In genomic region chr1:209650454-209650853, GRCh38 we compare ENCODE assay signal across 10 cellular contexts. TPM values are rescaled to one million over a fixed set of nuclear protein-coding genes. Genes with fewer than 3 reads are reported as not detected.
DNase-seq lines count a peak whose midpoint lies in the region; ATAC-seq and TF ChIP-seq lines count a peak whose summit lies in the region.
"Had no signal": no experiment of that assay in that cellular context is flagged by ENCODE, and none has a peak within 500 bp of the region (broad histone marks: within the 10 kb centered on the region; RNA-seq: fewer than 3 reads in every experiment).

No MANE protein-coding gene starts in this region.

- no peaks in the 10 kb centered on the region for H3K36me3 Mint-ChIP-seq in activated CD4-positive, alpha-beta T cell treated with anti-CD3 and anti-CD28 coated beads for 36 hours (ENCODE audit: low read depth)

- no peaks in the 10 kb centered on the region for H3K27me3 Mint-ChIP-seq in activated CD4-positive, alpha-beta T cell treated with anti-CD3 and anti-CD28 coated beads for 36 hours

- POLR2A ChIA-PET in activated CD4-positive, alpha-beta T cell treated with anti-CD3 and anti-CD28 coated beads for 36 hours (lab: Charles Lee) = no interaction called here

- peaks cover 52% of the 10 kb centered on the region for H3K4me1 Mint-ChIP-seq in activated CD4-positive, alpha-beta T cell treated with anti-CD3 and anti-CD28 coated beads for 36 hours

- no peak for TF ChIP-seq EP300 in upper lobe of left lung (IDR thresholded peaks at IDR 0.05)

- no peak overlapping the region for H3K4me3 Mint-ChIP-seq in activated CD4-positive, alpha-beta T cell treated with anti-CD3 and anti-CD28 coated beads for 36 hours

- DNase-seq in activated CD4-positive, alpha-beta T cell treated with anti-CD3 and anti-CD28 coated beads for 36 hours = no peak
- no peak for DNase-seq in activated CD4-positive, alpha-beta T cell treated with anti-CD3 and anti-CD28 coated beads for 1 hour
- DNase-seq in SIG-M5 treated with dmso at 0.1 percent for 504 hours (lab: John Stamatoyannopoulos, UW; ENCODE audit: unreplicated experiment) (peak; percentile 53), epithelial cell of prostate (ENCODE audit: low read depth, low spot score) (no peak), upper lobe of left lung (peak in 1 of 2 donors; percentile 60)
- no peak for DNase-seq in effector memory CD4-positive, alpha-beta T cell
- no peak for DNase-seq in activated T-cell treated with anti-CD3 and anti-CD28 coated beads, Interleukin-2, amount 50 U/mL, for 1 hour
- DNase-seq: NCI-H2081 treated with DMSO at 0.1 percent for 48 hours had no signal

- ATAC-seq in activated CD4-positive, alpha-beta T cell treated with anti-CD3 and anti-CD28 coated beads for 36 hours = no peak
- ATAC-seq in upper lobe of left lung (ENCODE audit: low FRiP score in 2 of 2) (peak in 1 of 2 donors; percentile 51), HG02981 (IDR thresholded peaks at IDR 0.05; ENCODE audit: unreplicated experiment) (no peak)

- no peaks in the 10 kb centered on the region for H3K36me3 ChIP-seq in upper lobe of left lung
- H3K36me3 ChIP-seq in effector memory CD4-positive, alpha-beta T cell (ENCODE audit: control insufficient read depth, insufficient read depth, low read length) = no peaks in the 10 kb centered on the region

- H3K27ac ChIP-seq in epithelial cell of prostate (peak overlapping the region; percentile 100), upper lobe of left lung (peak overlapping the region; percentile 54 to 80 (median 74))
- no peak overlapping the region for H3K27ac ChIP-seq in effector memory CD4-positive, alpha-beta T cell (ENCODE audit: insufficient read depth, low read length, poor library complexity, severe bottlenecking)

- H3K4me1 ChIP-seq in upper lobe of left lung = peaks cover 51 to 77% (median 66%) of the 10 kb centered on the region in 4 donors
- H3K4me1 ChIP-seq in effector memory CD4-positive, alpha-beta T cell (ENCODE audit: control insufficient read depth, insufficient read depth, low read length, poor library complexity, severe bottlenecking) = peaks cover 11% of the 10 kb centered on the region

- H3K27me3 ChIP-seq in upper lobe of left lung = no peaks in the 10 kb centered on the region
- no peaks in the 10 kb centered on the region for H3K27me3 ChIP-seq in effector memory CD4-positive, alpha-beta T cell (replicated peaks; ENCODE audit: control insufficient read depth, insufficient read depth, low read length, poor library complexity, severe bottlenecking)

- WGBS in upper lobe of left lung, 2 donors = 33 to 41% methylated on average over 1 of the region's 1 CpG

- intact Hi-C loops in activated CD4-positive, alpha-beta T cell treated with anti-CD3 and anti-CD28 coated beads for 36 hours (cut with DNase I, micrococcal nuclease) = loop anchor here in 1 of 2 experiments (5.0 kb wide), 1 partner anchor 102 kb away; no protein-coding TSS in a partner anchor

- no peak for TF ChIP-seq POLR2A in upper lobe of left lung (IDR thresholded peaks at IDR 0.05)

- no peaks in the 10 kb centered on the region for H3K9me3 ChIP-seq in upper lobe of left lung
- no peaks in the 10 kb centered on the region for H3K9me3 ChIP-seq in effector memory CD4-positive, alpha-beta T cell (ENCODE audit: control insufficient read depth, low read length)

- peak overlapping the region in 1 of 4 donors; percentile 39 for H3K4me3 ChIP-seq in upper lobe of left lung
- H3K4me3 ChIP-seq in effector memory CD4-positive, alpha-beta T cell (ENCODE audit: insufficient read depth, low read depth, low read length, poor library complexity, severe bottlenecking) = no peak overlapping the region

- H3K9me3 Mint-ChIP-seq in activated CD4-positive, alpha-beta T cell treated with anti-CD3 and anti-CD28 coated beads for 36 hours (ENCODE audit: low read depth) = no peaks in the 10 kb centered on the region

- peak overlapping the region; percentile 16 for H3K27ac Mint-ChIP-seq in activated CD4-positive, alpha-beta T cell treated with anti-CD3 and anti-CD28 coated beads for 36 hours

- TF ChIP-seq CTCF in upper lobe of left lung (IDR thresholded peaks at IDR 0.05) = no peak

- CTCF ChIA-PET in activated CD4-positive, alpha-beta T cell treated with anti-CD3 and anti-CD28 coated beads for 36 hours (lab: Charles Lee) = interaction anchor here (0.7 to 2.3 kb wide), 7 partner anchors 14 to 95 kb away, joined by 3 to 6 read pairs (median 5); no protein-coding TSS in a partner anchor

RNA-seq across cellular contexts. Expression of gene LAMB3, which starts 1.8 kb away (rescaled TPM):
- total RNA-seq in activated CD4-positive, alpha-beta T cell treated with anti-CD3 and anti-CD28 coated beads for 36 hours = 1 to 10 TPM; 3.1 to 4.2 TPM
- 100 to 1,000 TPM in 2 of 6 donors, 10 to 100 TPM in 4; 26.2 to 146 (median 79.6) TPM for total RNA-seq in upper lobe of left lung

RNA-seq across cellular contexts. Expression of gene G0S2, which starts 24.8 kb away (rescaled TPM):
- total RNA-seq in activated CD4-positive, alpha-beta T cell treated with anti-CD3 and anti-CD28 coated beads for 36 hours = 10 to 100 TPM; 21.9 to 22.8 TPM
- 100 to 1,000 TPM in 1 of 6 donors, 10 to 100 TPM in 5; 14.4 to 108 (median 46.0) TPM for total RNA-seq in upper lobe of left lung

RNA-seq across cellular contexts. Expression of gene HSD11B1, which starts 54.2 kb away (rescaled TPM):
- total RNA-seq in activated CD4-positive, alpha-beta T cell treated with anti-CD3 and anti-CD28 coated beads for 36 hours = 1 to 10 TPM; 4.5 to 5.7 TPM
- 10 to 100 TPM in 5 of 6 donors, 1 to 10 TPM in 1; 3.1 to 25.8 (median 17.4) TPM for total RNA-seq in upper lobe of left lung
- total RNA-seq: renal cortical epithelial cell had no signal

Comparison
In these comparisons a context has a peak if more than half of its experiments do, and no peak if none do; other contexts are left out.
1. RNA of gene LAMB3, which starts 1.8 kb away (total RNA-seq): 26.2 to 146 TPM in upper lobe of left lung; 3.1 to 4.2 TPM in activated CD4-positive, alpha-beta T cell treated with anti-CD3 and anti-CD28 coated beads for 36 hours; every median in the first group is over 4 times any median in the second.